Comparison of ENCODE assay signal across 23 cellular contexts in the genomic region with DNA sequence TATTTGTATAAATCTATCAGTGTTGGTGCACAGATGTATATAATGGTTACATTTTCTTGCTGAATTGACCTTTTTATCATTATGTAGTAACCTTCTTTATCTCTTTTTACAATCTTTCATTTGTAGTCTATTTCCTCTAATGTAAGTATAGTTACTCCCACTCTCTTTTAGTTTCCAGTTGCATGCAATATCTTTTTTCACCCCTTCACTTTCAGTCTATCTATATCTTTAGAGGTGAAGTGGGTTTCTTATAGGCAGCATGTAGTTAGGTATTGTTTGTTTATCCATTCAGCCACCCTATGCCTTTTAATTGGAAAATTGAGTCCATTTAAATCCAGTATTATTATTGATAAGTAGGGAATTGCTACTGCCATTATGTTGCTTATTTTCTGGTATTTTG. TPM values are rescaled to one million over a fixed set of nuclear protein-coding genes. Genes with fewer than 3 reads are reported as not detected.
"Had no signal": no experiment of that assay in that cellular context is flagged by ENCODE, and none has a peak within 500 bp of the region (broad histone marks: within the 10 kb centered on the region; RNA-seq: fewer than 3 reads in every experiment).

No MANE protein-coding gene starts in this region.

- H3K4me3 Mint-ChIP-seq: activated CD4-positive, alpha-beta memory T cell treated with anti-CD3 and anti-CD28 coated beads, Interleukin-2, amount 10 ng/mL, durations not matched to agents 7 days and 5 days; activated CD4-positive, alpha-beta T cell treated with anti-CD3 and anti-CD28 coated beads, Interleukin-2, amount 10 ng/mL, durations not matched to agents 24 days and 14 days; activated T-helper 1 cell treated with anti-CD3 and anti-CD28 coated beads, Interleukin-12 subunit alpha, Interleukin-12 subunit beta, Interleukin-2, Interleukin-4 antibody, amounts not matched to agents 30 ng/mL and 10 ng/mL and 1 ng/mL, durations not matched to agents 14 hours and 24 hours and 36 hours; natural killer cell had no signal

- ATAC-seq: effector memory CD8-positive, alpha-beta T cell; esophagus mucosa; left lung; natural killer cell had no signal

- H3K27me3 ChIP-seq: breast epithelium, colonic mucosa, dorsolateral prefrontal cortex, left lung, thyroid gland had no signal

- FAIRE-seq: endothelial cell of umbilical vein had no signal

- H3K27me3 Mint-ChIP-seq: activated CD4-positive, alpha-beta memory T cell treated with anti-CD3 and anti-CD28 coated beads, Interleukin-2, amount 10 ng/mL, durations not matched to agents 7 days and 5 days; activated CD4-positive, alpha-beta T cell treated with anti-CD3 and anti-CD28 coated beads, Interleukin-2, amount 10 ng/mL, durations not matched to agents 24 days and 14 days; effector memory CD8-positive, alpha-beta T cell; progenitor cell of endocrine pancreas had no signal

- H3K27ac ChIP-seq: breast epithelium, colonic mucosa, dorsolateral prefrontal cortex, left lung, thyroid gland had no signal

- H3K4me3 ChIP-seq: breast epithelium, colonic mucosa, dorsolateral prefrontal cortex, left lung, lung, thyroid gland had no signal

- H3K9me3 Mint-ChIP-seq: effector memory CD8-positive, alpha-beta T cell; natural killer cell had no signal

- H3K27ac Mint-ChIP-seq: activated CD4-positive, alpha-beta memory T cell treated with anti-CD3 and anti-CD28 coated beads, Interleukin-2, amount 10 ng/mL, durations not matched to agents 7 days and 5 days; activated CD4-positive, alpha-beta T cell treated with anti-CD3 and anti-CD28 coated beads, Interleukin-2, amount 10 ng/mL, durations not matched to agents 24 days and 14 days; activated T-helper 1 cell treated with anti-CD3 and anti-CD28 coated beads, Interleukin-12 subunit alpha, Interleukin-12 subunit beta, Interleukin-2, Interleukin-4 antibody, amounts not matched to agents 30 ng/mL and 10 ng/mL and 1 ng/mL, durations not matched to agents 14 hours and 24 hours and 36 hours; progenitor cell of endocrine pancreas had no signal

- H3K36me3 ChIP-seq: breast epithelium, colonic mucosa, left lung, thyroid gland had no signal

- H3K9me3 ChIP-seq: breast epithelium, colonic mucosa, left lung, thyroid gland had no signal

- H3K4me1 ChIP-seq: breast epithelium, colonic mucosa had no signal

- DNase-seq: activated CD4-positive, alpha-beta memory T cell treated with anti-CD3 and anti-CD28 coated beads, Interleukin-2, amount 10 ng/mL, durations not matched to agents 7 days and 5 days; activated CD4-positive, alpha-beta T cell treated with anti-CD3 and anti-CD28 coated beads, Interleukin-2, amount 10 ng/mL, durations not matched to agents 24 days and 14 days; activated gamma-delta T cell; activated naive CD4-positive, alpha-beta T cell treated with anti-CD3 and anti-CD28 coated beads, Interleukin-2, amount 50 U/mL, for 16 hours; amniotic stem cell; colonic mucosa; dorsolateral prefrontal cortex; effector memory CD8-positive, alpha-beta T cell; hippocampal formation; kidney glomerular epithelial cell; left lung; natural killer cell; stimulated activated CD4-positive, alpha-beta T cell treated with anti-CD3 and anti-CD28 coated beads, Interleukin-2, amount 100 ng/mL, for 48 hours; stimulated activated CD8-positive, alpha-beta memory T cell treated with anti-CD3 and anti-CD28 coated beads, Interleukin-4, amount 100 ng/mL, for 48 hours; stimulated activated naive CD4-positive, alpha-beta T cell treated with Interleukin-2 at 50 U/mL for 16 hours; substantia nigra; thyroid gland had no signal

- H3K36me3 Mint-ChIP-seq: natural killer cell had no signal

RNA-seq across cellular contexts. Expression of gene EMB, which starts 6.1 kb away (rescaled TPM):
- total RNA-seq: endothelial cell of umbilical vein had no signal
- polyA plus RNA-seq: endothelial cell of umbilical vein had no signal
